ENCODE assay signal across 12 cellular contexts in the genomic region with DNA sequence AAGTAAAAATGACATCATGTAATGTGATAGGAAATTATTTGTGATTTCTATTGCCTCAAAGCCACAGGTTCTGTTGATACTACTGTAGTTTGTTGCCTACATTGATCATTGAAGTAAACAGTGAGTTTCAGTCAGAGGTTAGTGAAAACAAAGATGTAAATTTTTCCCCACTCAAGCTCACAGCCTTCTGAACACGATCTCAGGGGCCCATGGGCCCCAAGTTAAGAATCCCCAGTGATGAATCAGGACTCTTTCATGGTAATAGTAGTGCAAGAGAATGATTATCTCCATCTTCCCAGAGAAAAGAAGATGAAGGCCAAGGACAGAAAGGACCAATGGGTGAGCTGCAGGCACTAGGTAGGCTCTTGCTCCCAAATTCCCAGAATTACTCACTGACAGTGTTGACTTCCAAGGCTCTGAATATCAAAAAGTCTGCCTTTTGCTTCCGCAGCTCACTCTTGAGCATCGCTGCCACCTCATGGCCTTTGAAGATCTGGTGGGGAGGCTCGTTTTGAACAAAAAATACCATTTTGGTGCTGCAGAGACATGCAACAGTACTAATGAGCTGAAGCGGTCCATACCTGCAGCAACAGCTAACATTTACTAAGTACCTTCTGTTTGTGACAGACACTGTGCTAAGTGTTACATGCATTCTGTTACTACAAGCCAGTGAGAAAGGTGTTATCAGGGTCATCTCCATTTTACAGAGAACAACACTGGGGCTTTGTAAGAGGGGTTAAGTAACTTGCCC.
A peak's percentile ranks its signal among the peaks of the same experiment; 100 is the strongest.
DNase-seq lines count a peak whose midpoint lies in the region; ATAC-seq, FAIRE-seq and TF ChIP-seq lines count a peak whose summit lies in the region.
"Had no signal": no experiment of that assay in that cellular context is flagged by ENCODE, and none has a peak within 500 bp of the region (broad histone marks: within the 10 kb centered on the region; RNA-seq: fewer than 3 reads in every experiment).

No MANE protein-coding gene starts in this region.

- no peak overlapping the region for H2AFZ ChIP-seq in OCI-LY7 (ENCODE audit: low read length)

- no TSS peak for BruUV-seq in OCI-LY7 (replicated peaks; lab: Mats Ljungman, UMichigan)

- H3K79me2 ChIP-seq in OCI-LY7 (ENCODE audit: insufficient read depth, low read depth, low read length) = no peaks in the 10 kb centered on the region

- H3K27ac ChIP-seq in OCI-LY7 (ENCODE audit: low read depth, low read length, poor library complexity, severe bottlenecking) (no peak overlapping the region), RWPE1 (no peak overlapping the region)

- H3K4me3 ChIP-seq in BE2C (ENCODE audit: low read depth, low read length) (no peak overlapping the region), OCI-LY7 (ENCODE audit: low read depth, low read length, poor library complexity, severe bottlenecking) (no peak overlapping the region), fibroblast of mammary gland (ENCODE audit: control insufficient read depth, low read depth, low read length) (no peak overlapping the region)

- H3K36me3 ChIP-seq in BE2C = no peaks in the 10 kb centered on the region
- peaks cover 23% of the 10 kb centered on the region; the same call in 1 of the 2 replicates for H3K36me3 ChIP-seq in OCI-LY7 (ENCODE audit: insufficient read depth, low read length)

- TF ChIP-seq POLR2A in GM12892 (IDR thresholded peaks at IDR 0.05; ENCODE audit: low read depth, low read length) = no peak

- H3K4me2 ChIP-seq in OCI-LY7 (ENCODE audit: low read length) = no peak overlapping the region

- H4K20me1 ChIP-seq in OCI-LY7 (ENCODE audit: insufficient read depth, low read length) = no peaks in the 10 kb centered on the region

- no peak for ATAC-seq in GM21825 (IDR thresholded peaks at IDR 0.05; ENCODE audit: unreplicated experiment)

- no peaks in the 10 kb centered on the region for H3K4me1 ChIP-seq in BE2C
- H3K4me1 ChIP-seq in OCI-LY7 (ENCODE audit: insufficient read depth, low read length, poor library complexity, severe bottlenecking) = no peaks in the 10 kb centered on the region

- no peak for FAIRE-seq in RCC 7860 (lab: Jason Lieb, UNC)
- no peak for FAIRE-seq in GM12892 (lab: Jason Lieb, UNC)
- FAIRE-seq: bronchial epithelial cell, TTC549 had no signal

- no peaks in the 10 kb centered on the region for H3K27me3 ChIP-seq in BE2C

- TF ChIP-seq CTCF in BE2C (IDR thresholded peaks at IDR 0.05; ENCODE audit: low read depth, low read length) = peak; percentile 36; the same call in 1 of the 2 replicates
- peak; percentile 30 for TF ChIP-seq CTCF in GM10266 (IDR thresholded peaks at IDR 0.05; ENCODE audit: control insufficient read depth, insufficient read depth, low read depth, missing control alignments)
- peak; percentile 64 for TF ChIP-seq CTCF in OCI-LY7 (conservative IDR thresholded peaks at IDR 0.05; ENCODE audit: low read length)
- peak; percentile 27 for TF ChIP-seq CTCF in fibroblast of mammary gland (conservative IDR thresholded peaks at IDR 0.05; ENCODE audit: control insufficient read depth, insufficient read depth, low read depth, low read length)
- no peak for TF ChIP-seq CTCF in RWPE1 (conservative IDR thresholded peaks at IDR 0.05; ENCODE audit: low read depth)

- CTCF ChIA-PET in OCI-LY7 (lab: Charles Lee; ENCODE audit: unreplicated experiment) (no interaction called here), RWPE1 (lab: Yijun Ruan, JAX) (interaction anchor here (0.6 to 0.8 kb wide), 4 partner anchors 242 to 326 kb away, joined by 3 to 7 read pairs (median 4); no protein-coding TSS in a partner anchor)

- H3K9me2 ChIP-seq in OCI-LY7 (ENCODE audit: insufficient read depth, low read length) = no peaks in the 10 kb centered on the region

- intact Hi-C loops in OCI-LY7 (cut with micrococcal nuclease; ENCODE audit: unreplicated experiment) = no loop called here

- no peaks in the 10 kb centered on the region for H3K9me3 ChIP-seq in BE2C
- no peaks in the 10 kb centered on the region for H3K9me3 ChIP-seq in OCI-LY7 (ENCODE audit: low read length)

- DNase-seq in BE2C (no peak), GM10266 (ENCODE audit: extremely low spot score) (no peak), OCI-LY7 (ENCODE audit: low spot score) (peak; percentile 7), fibroblast of mammary gland (ENCODE audit: low read depth) (peak; percentile 40), RWPE1 (ENCODE audit: low spot score) (no peak), RCC 7860 (ENCODE audit: low spot score) (no peak), GM12892 (ENCODE audit: insufficient read length) (no peak)
- DNase-seq: NCI-H1930, OCI-M1 had no signal

- POLR2A ChIA-PET in OCI-LY7 (lab: Charles Lee) (interaction anchor here (0.6 kb wide), 1 partner anchor 42 kb away, joined by 7 read pairs; no protein-coding TSS in a partner anchor), RWPE1 (lab: Yijun Ruan, JAX; ENCODE audit: low non-redundant PET) (no interaction called here)

Comparison
In these comparisons a context has a peak if more than half of its experiments do, and no peak if none do; other contexts are left out.
1. DNase-seq: peak in OCI-LY7 (single experiment) and fibroblast of mammary gland (single experiment); none in BE2C (single experiment), GM10266 (single experiment), RWPE1 (single experiment), RCC 7860 (single experiment) and GM12892 (single experiment).